In genomic region chr10:34956756-34957155, GRCh38 we compare ENCODE assay signal across 24 cellular contexts.
DNase-seq lines count a peak whose midpoint lies in the region; ATAC-seq and TF ChIP-seq lines count a peak whose summit lies in the region.
"Had no signal": no experiment of that assay in that cellular context is flagged by ENCODE, and none has a peak within 500 bp of the region (broad histone marks: within the 10 kb centered on the region; RNA-seq: fewer than 3 reads in every experiment).

No MANE protein-coding gene starts in this region.

- H3K4me1 ChIP-seq in HCT116 (ENCODE audit: control insufficient read depth in 1 of 2, insufficient read depth in 2 of 2, low read length in 2 of 2) (peaks cover 7% of the 10 kb centered on the region in 2 experiments), foreskin keratinocyte (peaks cover 9% of the 10 kb centered on the region)

- ATAC-seq in HCT116: peak; percentile 70
- peak; percentile 35 for ATAC-seq in foreskin keratinocyte
- ATAC-seq in GM21515 (IDR thresholded peaks at IDR 0.05; ENCODE audit: unreplicated experiment): no peak
- ATAC-seq: CD8-positive, alpha-beta T cell; Panc1; stimulated activated memory B cell treated with anti-CD40 and anti-IgM and Interleukin-4, amounts not matched to agents 10 μg/mL and 1 μg/mL and 100 μg/mL, for 72 hours had no signal

- H3K4me2 ChIP-seq in HCT116 (ENCODE audit: low read length): no peak overlapping the region

- POLR2A ChIA-PET in HCT116 (lab: Charles Lee): interaction anchor here (1.6 kb wide), 1 partner anchor 40 kb away, joined by 3 read pairs; no protein-coding TSS in a partner anchor

- RAD21 ChIA-PET in HCT116 (lab: Charles Lee; ENCODE audit: low non-redundant PET in 1 of 2, low total read pairs in 2 of 2, uncharacterized antibody in 2 of 2, unreplicated experiment in 2 of 2): interaction anchor here in 1 of 2 experiments (0.6 kb wide), 1 partner anchor 525 kb away, joined by 3 read pairs; no protein-coding TSS in a partner anchor

- in situ Hi-C loops in Caki2 (cut with HindIII; ENCODE audit: low pct_unique_long_range_greater_than_20kb, low sequenced_read_pairs): no loop called here

- no peak overlapping the region for H3K4me3 ChIP-seq in HCT116 (replicated peaks in 1 of 2; ENCODE audit: low read depth in 1 of 2, low read length in 2 of 2)
- H3K4me3 ChIP-seq: breast epithelium, coronary artery had no signal

- H3K27me3 ChIP-seq in HCT116 (ENCODE audit: insufficient read depth, low read length) (no peaks in the 10 kb centered on the region), foreskin keratinocyte (no peaks in the 10 kb centered on the region)
- H3K27me3 ChIP-seq: breast epithelium had no signal

- no peak for TF ChIP-seq RAD21 in HCT116 (IDR thresholded peaks at IDR 0.05; ENCODE audit: low read depth)

- H4K20me1 ChIP-seq in HCT116 (ENCODE audit: insufficient read depth): no peaks in the 10 kb centered on the region

- H3K9me3 ChIP-seq in HCT116 (ENCODE audit: control insufficient read depth in 1 of 2, insufficient read depth in 1 of 2, low read depth in 1 of 2, low read length in 2 of 2): no peaks in the 10 kb centered on the region
- H3K9me3 ChIP-seq: breast epithelium had no signal

- no peak for TF ChIP-seq POLR2A in HCT116 (IDR thresholded peaks at IDR 0.05; ENCODE audit: borderline replicate concordance, extremely low read depth, insufficient read depth, insufficient read length)

- H3K9ac ChIP-seq in HCT116 (ENCODE audit: low read length): no peak overlapping the region

- no peaks in the 10 kb centered on the region for H3K9me2 ChIP-seq in HCT116 (ENCODE audit: insufficient read depth)

- H3K27ac ChIP-seq in HCT116 (ENCODE audit: low read depth, low read length) (no peak overlapping the region), foreskin keratinocyte (no peak overlapping the region), substantia nigra (ENCODE audit: low read depth, low read length, poor library complexity, severe bottlenecking) (no peak overlapping the region)
- H3K27ac ChIP-seq: coronary artery had no signal

- no peaks in the 10 kb centered on the region for H3K36me3 ChIP-seq in HCT116 (ENCODE audit: control insufficient read depth in 1 of 2, insufficient read depth in 2 of 2, low read length in 2 of 2)
- H3K36me3 ChIP-seq: breast epithelium had no signal

- no peak overlapping the region for H2AFZ ChIP-seq in HCT116 (ENCODE audit: low read depth, low read length, poor library complexity, severe bottlenecking)

- intact Hi-C loops in HCT116 (cut with micrococcal nuclease): no loop called here

- CTCF ChIA-PET in HCT116 (lab: Charles Lee): interaction anchor here (0.9 kb wide), 1 partner anchor 224 kb away, joined by 5 read pairs; no protein-coding TSS in a partner anchor

- no peak; a peak in 1 of 6 replicates for TF ChIP-seq CTCF in HCT116 (IDR thresholded peaks at IDR 0.05 in 2 of 3, conservative IDR thresholded peaks at IDR 0.05 in 1 of 3; ENCODE audit: borderline replicate concordance in 1 of 3, insufficient read depth in 1 of 3, low read depth in 2 of 3, low read length in 2 of 3)
- TF ChIP-seq CTCF in foreskin keratinocyte (conservative IDR thresholded peaks at IDR 0.05): peak; percentile 28

- DNase-seq in Caki2 (ENCODE audit: low read depth): peak; percentile 14
- DNase-seq in HCT116 (ENCODE audit: low read depth, low spot score): no peak
- DNase-seq in RPMI7951 (ENCODE audit: low read depth): peak; percentile 39
- DNase-seq in foreskin keratinocyte: no peak
- DNase-seq in amygdala (lab: John Stamatoyannopoulos, UW): no peak
- DNase-seq in NCI-H1417 (lab: John Stamatoyannopoulos, UW): no peak
- no peak for DNase-seq in substantia nigra (lab: John Stamatoyannopoulos, UW)
- DNase-seq: activated B cell treated with CpG ODN at 0.5 μM for 24 hours; activated CD4-positive, alpha-beta T cell treated with anti-CD3 and anti-CD28 coated beads, Interleukin-2, amount 50 U/mL, for 4 hours; activated effector memory CD4-positive, alpha-beta T cell treated with Interleukin-2 at 50 U/mL for 16 hours; activated naive CD8-positive, alpha-beta T cell treated with anti-CD3 and anti-CD28 coated beads, Interleukin-2, amount 50 U/mL, for 24 hours; CD8-positive, alpha-beta T cell; glutamatergic neuron; GOT3; NCI-H1048; NCI-H2029; occipital lobe; small intestine; stimulated activated CD4-positive, alpha-beta T cell treated with anti-CD3 and anti-CD28 coated beads, Interleukin-2, amount 100 ng/mL, for 24 hours had no signal

- no TSS peak for BruUV-seq in HCT116 (replicated peaks; lab: Mats Ljungman, UMichigan)

- no peaks in the 10 kb centered on the region for H3K79me2 ChIP-seq in HCT116 (ENCODE audit: insufficient read depth, low read length)

TF ChIP-seq in HCT116, 20 proteins besides CTCF, POLR2A, EP300 and RAD21:
- no peak for TF ChIP-seq MAX (IDR thresholded peaks at IDR 0.05)
- TF ChIP-seq EZH2phosphoT487 (IDR thresholded peaks at IDR 0.05; ENCODE audit: borderline replicate concordance): no peak
TF ChIP-seq in HCT116: peak in this region for 0.

Comparison
In these comparisons a context has a peak if more than half of its experiments do, and no peak if none do; other contexts are left out.
1. DNase-seq: peak in Caki2 (single experiment) and RPMI7951 (single experiment); none in HCT116 (single experiment), foreskin keratinocyte (0 of 2), amygdala (0 of 56), NCI-H1417 (0 of 3) and substantia nigra (0 of 49).